ENCODE assay signal across 12 cellular contexts in genomic region chr1:6599991-6600390, GRCh38. TPM values are rescaled to one million over a fixed set of nuclear protein-coding genes. Genes with fewer than 3 reads are reported as not detected.
DNase-seq lines count a peak whose midpoint lies in the region; ATAC-seq and TF ChIP-seq lines count a peak whose summit lies in the region.
"Not testable (repeated sequence)": the region's sequence is repeated elsewhere in the genome, so short reads cannot be mapped to it uniquely, and the experiment has no call there.
"Had no signal": no experiment of that assay in that cellular context is flagged by ENCODE, and none has a peak within 500 bp of the region (broad histone marks: within the 10 kb centered on the region; RNA-seq: fewer than 3 reads in every experiment).

No MANE protein-coding gene starts in this region.

- H3K9me3 ChIP-seq in HAP-1; SJCRH30 (replicated peaks); left ventricle myocardium inferior (replicated peaks); spleen: not testable (repeated sequence)

- peaks cover 67% of the 10 kb centered on the region for H3K79me2 ChIP-seq in ACC112 (ENCODE audit: control insufficient read depth, insufficient read depth, low read length, unreplicated experiment)

- peaks cover 34% of the 10 kb centered on the region for H3K4me1 ChIP-seq in ACC112 (ENCODE audit: control insufficient read depth, insufficient read depth, low read length, unreplicated experiment)
- not testable (repeated sequence) for H3K4me1 ChIP-seq in HAP-1, SJCRH30
- H3K4me1 ChIP-seq in left ventricle myocardium inferior = peaks cover 97% of the 10 kb centered on the region
- H3K4me1 ChIP-seq in spleen = peaks cover 26 to 90% (median 70%) of the 10 kb centered on the region in 6 donors

- H3K4me3 Mint-ChIP-seq in activated naive CD4-positive, alpha-beta T cell treated with anti-CD3 and anti-CD28 coated beads, Interleukin-2, amount 50 U/mL, for 24 hours = peak overlapping the region; percentile 100
- peak overlapping the region; percentile 96 to 99 (median 99) for H3K4me3 Mint-ChIP-seq in naive thymus-derived CD8-positive, alpha-beta T cell

- TF ChIP-seq CTCF in coronary artery (IDR thresholded peaks at IDR 0.05); left ventricle myocardium inferior (IDR thresholded peaks at IDR 0.05; ENCODE audit: borderline replicate concordance); spleen (IDR thresholded peaks at IDR 0.05 in 8 of 11, conservative IDR thresholded peaks at IDR 0.05 in 3 of 11): not testable (repeated sequence)

- in situ Hi-C loops in HAP-1 (cut with MboI; ENCODE audit: low sequenced_read_pairs) = not testable (repeated sequence)

- not testable (repeated sequence) for H3K9me3 Mint-ChIP-seq in activated naive CD4-positive, alpha-beta T cell treated with anti-CD3 and anti-CD28 coated beads, Interleukin-2, amount 50 U/mL, for 24 hours; naive thymus-derived CD8-positive, alpha-beta T cell

- not testable (repeated sequence) for H2AFZ ChIP-seq in ACC112 (ENCODE audit: low read length, unreplicated experiment)

- not testable (repeated sequence) for ATAC-seq in naive thymus-derived CD8-positive, alpha-beta T cell

- H3K27ac ChIP-seq in ACC112 (ENCODE audit: low read depth, low read length) (peak overlapping the region; percentile 99), coronary artery (peak overlapping the region; percentile 90 to 98), left ventricle myocardium inferior (replicated peaks) (peak overlapping the region; percentile 100), spleen (peak overlapping the region; percentile 51 to 99 (median 98))
- not testable (repeated sequence) for H3K27ac ChIP-seq in SJCRH30

- 28 to 45% (median 40%) methylated on average over 8 of the region's 8 CpGs for WGBS in spleen, 5 donors

- POLR2A ChIA-PET in naive thymus-derived CD8-positive, alpha-beta T cell (lab: Charles Lee) = interaction anchor here (0.8 to 7.9 kb wide), 12 partner anchors 8 to 140 kb away, joined by 3 to 156 read pairs (median 14); partner anchors contain the start of genes NOL9, PHF13, TAS1R1 and THAP3

- H3K4me3 ChIP-seq in ACC112 (ENCODE audit: low read depth, low read length) (peak overlapping the region; percentile 95), HAP-1 (peak overlapping the region; percentile 71), SJCRH30 (peak overlapping the region; percentile 79), coronary artery (peak overlapping the region; percentile 96), left ventricle myocardium inferior (peak overlapping the region; percentile 97), spleen (peak overlapping the region; percentile 90 to 100 (median 99))

- H3K36me3 ChIP-seq in ACC112 (ENCODE audit: insufficient read depth, low read length) = not testable (repeated sequence)
- H3K36me3 ChIP-seq in HAP-1 (replicated peaks) (peaks cover 44% of the 10 kb centered on the region), SJCRH30 (peaks cover 41% of the 10 kb centered on the region), left ventricle myocardium inferior (peaks cover 52% of the 10 kb centered on the region), spleen (peaks cover 4 to 45% (median 39%) of the 10 kb centered on the region in 6 donors)

- H3K27me3 ChIP-seq in ACC112 (ENCODE audit: insufficient read depth, low read length); HAP-1 (ENCODE audit: low read depth); SJCRH30; left ventricle myocardium inferior (ENCODE audit: low read depth); spleen (replicated peaks in 1 of 7): not testable (repeated sequence)

- H3K4me1 Mint-ChIP-seq in activated naive CD4-positive, alpha-beta T cell treated with anti-CD3 and anti-CD28 coated beads, Interleukin-2, amount 50 U/mL, for 24 hours = peaks cover 57% of the 10 kb centered on the region
- peaks cover 24 to 67% (median 64%) of the 10 kb centered on the region in 4 donors for H3K4me1 Mint-ChIP-seq in naive thymus-derived CD8-positive, alpha-beta T cell

- H3K36me3 Mint-ChIP-seq in activated naive CD4-positive, alpha-beta T cell treated with anti-CD3 and anti-CD28 coated beads, Interleukin-2, amount 50 U/mL, for 24 hours = peaks cover 12% of the 10 kb centered on the region
- peaks cover 0 to 34% (median 4%) of the 10 kb centered on the region in 3 donors for H3K36me3 Mint-ChIP-seq in naive thymus-derived CD8-positive, alpha-beta T cell

- H3K27ac Mint-ChIP-seq in activated naive CD4-positive, alpha-beta T cell treated with anti-CD3 and anti-CD28 coated beads, Interleukin-2, amount 50 U/mL, for 24 hours = peak overlapping the region; percentile 99
- H3K27ac Mint-ChIP-seq in naive thymus-derived CD8-positive, alpha-beta T cell = peak overlapping the region; percentile 71 to 98 (median 96)

- intact Hi-C loops in left ventricle myocardium inferior (cut with micrococcal nuclease); spleen (cut with DNase I; ENCODE audit: low total_unique reads): not testable (repeated sequence)

- not testable (repeated sequence) for DNase-seq in HAP-1 (ENCODE audit: low spot score in 2 of 2); SJCRH30; coronary artery (ENCODE audit: low spot score); left ventricle myocardium inferior; naive thymus-derived CD8-positive, alpha-beta T cell; spleen

- not testable (repeated sequence) for TF ChIP-seq POLR2A in spleen (IDR thresholded peaks at IDR 0.05)

- not testable (repeated sequence) for H3K27me3 Mint-ChIP-seq in activated naive CD4-positive, alpha-beta T cell treated with anti-CD3 and anti-CD28 coated beads, Interleukin-2, amount 50 U/mL, for 24 hours; naive thymus-derived CD8-positive, alpha-beta T cell

RNA-seq across cellular contexts. Expression of gene KLHL21, which starts 2.7 kb away (rescaled TPM):
- 44.8 and 45.0 TPM in 2 replicates for total RNA-seq in SJCRH30 (2014; rRNA removed; shearing (Covaris generic))
- total RNA-seq in left ventricle myocardium inferior = 83.7 TPM
- total RNA-seq in naive thymus-derived CD8-positive, alpha-beta T cell = 10 to 100 TPM; 67.1 to 67.7 TPM
- 10 to 100 TPM; 15.7 to 26.4 (median 16.3) TPM for polyA plus RNA-seq in naive thymus-derived CD8-positive, alpha-beta T cell
- 10 to 100 TPM; 18.5 to 41.5 (median 29.4) TPM for total RNA-seq in spleen
- 10 to 100 TPM in 1 of 3 donors, 1 to 10 TPM in 2; 5.0 to 12.0 (median 6.2) TPM for polyA plus RNA-seq in spleen

RNA-seq across cellular contexts. Expression of gene PHF13, which starts 13.5 kb away (rescaled TPM):
- 24.5 and 25.0 TPM in 2 replicates for total RNA-seq in SJCRH30 (2014; rRNA removed; shearing (Covaris generic))
- 6.8 TPM for total RNA-seq in left ventricle myocardium inferior
- total RNA-seq in naive thymus-derived CD8-positive, alpha-beta T cell = 1 to 10 TPM; 8.4 to 8.5 TPM
- polyA plus RNA-seq in naive thymus-derived CD8-positive, alpha-beta T cell = 1 to 10 TPM; 1.4 to 4.3 (median 3.2) TPM
- 10 to 100 TPM in 4 of 7 donors, 1 to 10 TPM in 3; 6.6 to 14.0 (median 10.5) TPM for total RNA-seq in spleen
- 1 to 10 TPM; 3.4 to 6.0 (median 4.4) TPM for polyA plus RNA-seq in spleen

RNA-seq across cellular contexts. Expression of gene ZBTB48, which starts 20.2 kb away (rescaled TPM):
- 14.6 and 25.2 TPM in 2 replicates for total RNA-seq in SJCRH30 (2014; rRNA removed; shearing (Covaris generic))
- 12.9 TPM for total RNA-seq in left ventricle myocardium inferior
- 10 to 100 TPM; 64.5 to 73.2 TPM for total RNA-seq in naive thymus-derived CD8-positive, alpha-beta T cell
- polyA plus RNA-seq in naive thymus-derived CD8-positive, alpha-beta T cell = 10 to 100 TPM in 2 of 3 donors, 1 to 10 TPM in 1; 9.8 to 30.0 (median 28.7) TPM
- 10 to 100 TPM; 23.5 to 61.0 (median 48.0) TPM for total RNA-seq in spleen
- polyA plus RNA-seq in spleen = 100 to 1,000 TPM in 1 of 3 donors, 10 to 100 TPM in 2; 53.1 to 131 (median 89.3) TPM

RNA-seq across cellular contexts. Expression of gene THAP3, which starts 24.7 kb away (rescaled TPM):
- 35.5 and 36.5 TPM in 2 replicates for total RNA-seq in SJCRH30 (2014; rRNA removed; shearing (Covaris generic))
- 14.9 TPM for total RNA-seq in left ventricle myocardium inferior
- total RNA-seq in naive thymus-derived CD8-positive, alpha-beta T cell = 10 to 100 TPM; 28.7 to 30.7 TPM
- polyA plus RNA-seq in naive thymus-derived CD8-positive, alpha-beta T cell = 10 to 100 TPM; 20.1 to 26.5 (median 25.4) TPM
- total RNA-seq in spleen = 10 to 100 TPM; 13.0 to 27.1 (median 15.5) TPM
- 10 to 100 TPM; 21.5 to 29.1 (median 24.0) TPM for polyA plus RNA-seq in spleen

RNA-seq across cellular contexts. Expression of gene TAS1R1, which starts 44.9 kb away (rescaled TPM):
- total RNA-seq in SJCRH30 (2014; rRNA removed; shearing (Covaris generic)) = 0.14 and 0.20 TPM in 2 replicates
- total RNA-seq in left ventricle myocardium inferior = not detected
- total RNA-seq in naive thymus-derived CD8-positive, alpha-beta T cell = not detected
- under 1 TPM in 1 of 3 donors, not detected in 2; 0.06 TPM for polyA plus RNA-seq in naive thymus-derived CD8-positive, alpha-beta T cell
- total RNA-seq in spleen = under 1 TPM; 0.13 to 0.88 (median 0.56) TPM
- polyA plus RNA-seq in spleen = under 1 TPM; 0.09 to 0.51 (median 0.33) TPM
- total RNA-seq: A172, esophagus mucosa, left cardiac atrium, SJSA1 had no signal
